ENCODE assay signal across 8 cellular contexts in the genomic region with DNA sequence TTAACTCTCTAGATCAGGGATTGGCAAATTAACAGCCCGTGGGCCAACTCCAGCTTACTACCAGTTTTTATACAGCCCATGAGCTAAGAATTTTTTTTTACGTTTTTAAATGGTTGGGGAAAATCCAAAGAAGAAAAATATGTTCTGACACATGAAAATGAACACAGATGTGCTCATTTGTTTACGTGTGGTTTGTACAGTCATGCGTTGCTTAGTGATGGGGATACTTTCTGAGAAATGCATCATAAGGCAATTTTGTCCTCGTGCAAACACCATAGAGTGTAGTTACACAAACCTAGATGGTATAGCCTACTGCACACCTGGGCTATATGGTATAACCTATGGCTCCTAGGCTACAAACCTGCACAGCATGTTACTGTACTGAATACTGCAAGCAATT. TPM values are rescaled to one million over a fixed set of nuclear protein-coding genes. Genes with fewer than 3 reads are reported as not detected.
A peak's percentile ranks its signal among the peaks of the same experiment; 100 is the strongest.
DNase-seq lines count a peak whose midpoint lies in the region; ATAC-seq, FAIRE-seq and TF ChIP-seq lines count a peak whose summit lies in the region.

No MANE protein-coding gene starts in this region.

- no peak for TF ChIP-seq CTCF in GM12865 (IDR thresholded peaks at IDR 0.05; ENCODE audit: insufficient read depth, low read depth, low read length, missing control alignments)
- TF ChIP-seq CTCF in Panc1 (IDR thresholded peaks at IDR 0.05): no peak
- no peak for TF ChIP-seq CTCF in keratinocyte (optimal IDR thresholded peaks at IDR 0.05 in 1 of 3, IDR thresholded peaks at IDR 0.05 in 1 of 3, conservative IDR thresholded peaks at IDR 0.05 in 1 of 3; ENCODE audit: extremely low read depth in 1 of 3, insufficient read depth in 2 of 3, low read length in 3 of 3)
- no peak for TF ChIP-seq CTCF in pancreas (IDR thresholded peaks at IDR 0.05)

- H3K9ac ChIP-seq in keratinocyte (ENCODE audit: control insufficient read depth, extremely low read depth, insufficient read depth, low read length): no peak overlapping the region

- H3K9me1 ChIP-seq in keratinocyte (ENCODE audit: control insufficient read depth, extremely low read depth, insufficient read depth, low read length): no peaks in the 10 kb centered on the region

- CTCF ChIA-PET in Panc1 (lab: Charles Lee): no interaction called here

- dilution Hi-C loops in keratinocyte (cut with MboI; ENCODE audit: extremely low pct_ligation_motif_present, low sequenced_read_pairs): no loop called here

- DNase-seq in GM12865 (ENCODE audit: low read depth): peak; percentile 74
- peak; percentile 75 for DNase-seq in H4 (ENCODE audit: low spot score)
- peak; percentile 53 for DNase-seq in Panc1 (ENCODE audit: low read depth, low spot score)
- DNase-seq in keratinocyte (ENCODE audit: low read depth, low spot score): peak; percentile 11
- no peak for DNase-seq in NCI-H1694 (lab: John Stamatoyannopoulos, UW)
- no peak for DNase-seq in pancreas
- no peak for DNase-seq in NCI-H1436 treated with DMSO at 0.1 percent for 48 hours (lab: John Stamatoyannopoulos, UW)

- no peaks in the 10 kb centered on the region for H4K20me1 ChIP-seq in keratinocyte (ENCODE audit: control insufficient read depth, extremely low read depth, insufficient read depth, low read length)

- H3K4me1 ChIP-seq in Panc1 (ENCODE audit: control insufficient read depth, insufficient read depth, low read length): no peaks in the 10 kb centered on the region
- no peaks in the 10 kb centered on the region for H3K4me1 ChIP-seq in keratinocyte (ENCODE audit: control insufficient read depth, extremely low read depth, insufficient read depth, low read length)
- no peaks in the 10 kb centered on the region for H3K4me1 ChIP-seq in pancreas

- H3K4me3 ChIP-seq in GM12865 (ENCODE audit: low read depth, low read length) (no peak overlapping the region), Panc1 (ENCODE audit: low read depth in 2 of 2, low read length in 2 of 2) (no peak overlapping the region), keratinocyte (ENCODE audit: control insufficient read depth in 2 of 3, extremely low read depth in 1 of 3, insufficient read depth in 2 of 3, low read depth in 1 of 3, low read length in 3 of 3) (no peak overlapping the region), pancreas (no peak overlapping the region)

- FAIRE-seq in keratinocyte (lab: Jason Lieb, UNC): no peak
- FAIRE-seq in pancreas (lab: Jason Lieb, UNC): no peak

- no TSS peak for BruUV-seq in Panc1 (replicated peaks; lab: Mats Ljungman, UMichigan)

- H3K27ac ChIP-seq in Panc1 (ENCODE audit: low read length): no peak overlapping the region
- no peak overlapping the region for H3K27ac ChIP-seq in keratinocyte (ENCODE audit: control insufficient read depth, insufficient read depth, low read length)
- H3K27ac ChIP-seq in pancreas: no peak overlapping the region

- H3K4me2 ChIP-seq in keratinocyte (ENCODE audit: control insufficient read depth, extremely low read depth, insufficient read depth, low read depth, low read length): no peak overlapping the region

- no peak overlapping the region for H2AFZ ChIP-seq in keratinocyte (ENCODE audit: control insufficient read depth, low read length)

- 66 to 79% methylated on average over 5 of the region's 5 CpGs for WGBS in pancreas, 2 donors

- intact Hi-C loops in Panc1 (cut with micrococcal nuclease; ENCODE audit: unreplicated experiment): no loop called here
- intact Hi-C loops in pancreas (cut with DNase I): no loop called here

- H3K9me3 ChIP-seq in Panc1 (ENCODE audit: control insufficient read depth, insufficient read depth, low read depth, low read length): no peaks in the 10 kb centered on the region
- H3K9me3 ChIP-seq in keratinocyte (ENCODE audit: control insufficient read depth, low read depth, low read length): no peaks in the 10 kb centered on the region
- H3K9me3 ChIP-seq in pancreas: no peaks in the 10 kb centered on the region

- peak; percentile 56; the same call in 1 of the 2 replicates for ATAC-seq in Panc1
- ATAC-seq in GM18511 (IDR thresholded peaks at IDR 0.05; ENCODE audit: unreplicated experiment): no peak
- no peak for ATAC-seq in pancreas

- H3K36me3 ChIP-seq in Panc1 (ENCODE audit: control insufficient read depth, insufficient read depth, low read length) (no peaks in the 10 kb centered on the region), keratinocyte (ENCODE audit: control insufficient read depth in 2 of 2, extremely low read depth in 1 of 2, insufficient read depth in 2 of 2, low read length in 2 of 2) (no peaks in the 10 kb centered on the region), pancreas (no peaks in the 10 kb centered on the region)

- H3K27me3 ChIP-seq in Panc1 (ENCODE audit: control insufficient read depth, insufficient read depth, low read length) (no peaks in the 10 kb centered on the region), keratinocyte (ENCODE audit: control insufficient read depth, extremely low read depth, insufficient read depth, low read length) (no peaks in the 10 kb centered on the region), pancreas (no peaks in the 10 kb centered on the region)

- in situ Hi-C loops in Panc1 (cut with HindIII; ENCODE audit: low pct_unique_long_range_greater_than_20kb, low sequenced_read_pairs): no loop called here

- POLR2A ChIA-PET in Panc1 (lab: Charles Lee): no interaction called here

- H3K79me2 ChIP-seq in keratinocyte (ENCODE audit: control insufficient read depth, insufficient read depth, low read length): no peaks in the 10 kb centered on the region

RNA-seq across cellular contexts. Expression of gene SMKR1, which starts 8.3 kb away (rescaled TPM):
- total RNA-seq in H4 (2014; rRNA removed; shearing (Covaris generic)): 0.25 and 1.0 TPM in 2 replicates
- 1.4 TPM for total RNA-seq in Panc1 (2021; ENCODE audit: unreplicated experiment)
- 2.0 TPM for polyA plus RNA-seq in Panc1 (2012; ENCODE audit: insufficient read length)
- 0.23 to 0.81 TPM (median 0.76 TPM) in 3 replicates for polyA plus RNA-seq in keratinocyte
- polyA plus RNA-seq in keratinocyte (2011; ENCODE audit: low read depth): 1.2 TPM
- polyA plus RNA-seq in keratinocyte (2011; cell fraction: cytosol; rRNA removed): 0.09 and 0.79 TPM in 2 replicates
- 0.31 and 0.45 TPM in 2 replicates for polyA plus RNA-seq in keratinocyte (2011; cell fraction: nucleus; rRNA removed)
- polyA plus RNA-seq in keratinocyte (2012; ENCODE audit: low replicate concordance): 0.86 and 1.7 TPM in 2 replicates
- polyA minus RNA-seq in keratinocyte: not detected in 3 replicates
- polyA minus RNA-seq in keratinocyte (2011; cell fraction: cytosol; rRNA and poly(A)+ RNA removed): not detected
- not detected in 2 replicates for polyA minus RNA-seq in keratinocyte (2011; cell fraction: nucleus; rRNA and poly(A)+ RNA removed)
- total RNA-seq in pancreas: 1 to 10 TPM in 2 of 6 donors, under 1 TPM in 4; 0.46 to 1.9 (median 0.89) TPM
- polyA plus RNA-seq in pancreas: 1 to 10 TPM; 1.1 to 4.5 TPM

RNA-seq across cellular contexts. Expression of gene STRIP2, which starts 59.8 kb away (rescaled TPM):
- 2.2 and 3.7 TPM in 2 replicates for total RNA-seq in H4 (2014; rRNA removed; shearing (Covaris generic))
- total RNA-seq in Panc1 (2021; ENCODE audit: unreplicated experiment) (5.1 TPM), pancreas (under 1 TPM; 0.16 to 0.55 (median 0.35) TPM)
- polyA plus RNA-seq in Panc1 (2012; ENCODE audit: insufficient read length): 2.4 TPM
- polyA plus RNA-seq in keratinocyte (9.5 to 18.6 TPM (median 12.5 TPM) in 3 replicates), pancreas (under 1 TPM; 0.38 to 0.85 TPM)
- polyA plus RNA-seq in keratinocyte (2011; ENCODE audit: low read depth): 13.9 TPM
- polyA plus RNA-seq in keratinocyte (2011; cell fraction: cytosol; rRNA removed): 6.5 and 7.7 TPM in 2 replicates
- polyA plus RNA-seq in keratinocyte (2011; cell fraction: nucleus; rRNA removed): 21.2 and 24.3 TPM in 2 replicates
- polyA plus RNA-seq in keratinocyte (2012; ENCODE audit: low replicate concordance): 6.2 and 8.0 TPM in 2 replicates
- polyA minus RNA-seq in keratinocyte: 13.1 to 30.0 TPM (median 18.0 TPM) in 3 replicates
- 14.2 TPM for polyA minus RNA-seq in keratinocyte (2011; cell fraction: cytosol; rRNA and poly(A)+ RNA removed)
- 11.6 and 24.7 TPM in 2 replicates for polyA minus RNA-seq in keratinocyte (2011; cell fraction: nucleus; rRNA and poly(A)+ RNA removed)

Comparison
In these comparisons a context has a peak if more than half of its experiments do, and no peak if none do; other contexts are left out.
1. DNase-seq: peak in GM12865 (single experiment), H4 (single experiment), Panc1 (single experiment) and keratinocyte (single experiment); none in NCI-H1694 (single experiment), pancreas (0 of 6) and NCI-H1436 treated with DMSO at 0.1 percent for 48 hours (single experiment).